9 cellular contexts compared by ENCODE assay signal in genomic region chr11:109648804-109649203, GRCh38.
"Had no signal": no experiment of that assay in that cellular context is flagged by ENCODE, and none has a peak within 500 bp of the region (broad histone marks: within the 10 kb centered on the region; RNA-seq: fewer than 3 reads in every experiment).

No MANE protein-coding gene starts in this region.

- ATAC-seq: GM23338, HCT116 had no signal

- H2AFZ ChIP-seq: GM23248, GM23338 had no signal

- H3K9me3 ChIP-seq: HAP-1 had no signal

- H3K36me3 ChIP-seq: HAP-1 had no signal

- H3K4me3 ChIP-seq: GM23248, GM23338, HAP-1 had no signal

- H3K4me1 ChIP-seq: HAP-1 had no signal

- H3K9ac ChIP-seq: GM23248 had no signal

- H3K4me2 ChIP-seq: GM23338 had no signal

- DNase-seq: GM23248, GOT3, H7, H9, HCEC 1CT, HFFc6 had no signal

- H3K27ac ChIP-seq: GM23248 had no signal
